In genomic region chr6:144215932-144216667, GRCh38 we compare ENCODE assay signal across 8 cellular contexts.
DNase-seq lines count a peak whose midpoint lies in the region; ATAC-seq and TF ChIP-seq lines count a peak whose summit lies in the region.

No MANE protein-coding gene starts in this region.

- H3K4me3 ChIP-seq in Jurkat, Clone E6-1 (ENCODE audit: low read length) = peak overlapping the region; percentile 60
- peak overlapping the region; percentile 77 to 97 for H3K4me3 ChIP-seq in mucosa of rectum (ENCODE audit: low read length in 2 of 2)

- peaks cover 5% of the 10 kb centered on the region for H3K36me3 Mint-ChIP-seq in activated T-cell treated with anti-CD3 and anti-CD28 coated beads, Interleukin-2, amount 50 U/mL, for 24 hours (ENCODE audit: low read depth)

- peaks cover 7% of the 10 kb centered on the region for H3K9me3 Mint-ChIP-seq in activated T-cell treated with anti-CD3 and anti-CD28 coated beads, Interleukin-2, amount 50 U/mL, for 24 hours

- H3K9me3 ChIP-seq in mucosa of rectum (ENCODE audit: control insufficient read depth in 2 of 2, low read length in 2 of 2) = peaks cover 0 to 3% of the 10 kb centered on the region in 2 donors

- peak; percentile 49 for TF ChIP-seq POLR2A in erythroblast (IDR thresholded peaks at IDR 0.05; ENCODE audit: low read length)

- ATAC-seq in GM21717 (IDR thresholded peaks at IDR 0.05; ENCODE audit: unreplicated experiment) = peak; percentile 92

- DNase-seq in DMS79 (lab: John Stamatoyannopoulos, UW) (peak; percentile 89), OCI-M2 (lab: John Stamatoyannopoulos, UW; ENCODE audit: unreplicated experiment) (peak; percentile 98), erythroblast (lab: John Stamatoyannopoulos, UW) (peak; percentile 98)
- DNase-seq in Jurkat, Clone E6-1 (ENCODE audit: low read depth, low spot score) = peak; percentile 92
- peak; percentile 97 for DNase-seq in activated T-cell treated with anti-CD3 and anti-CD28 coated beads, Interleukin-2, amount 50 U/mL, for 24 hours
- peak; percentile 78 to 91 for DNase-seq in stimulated activated CD8-positive, alpha-beta memory T cell treated with anti-CD3 and anti-CD28 coated beads, Interleukin-4, amount 100 ng/mL, for 4 hours (ENCODE audit: low read depth in 2 of 2, low spot score in 1 of 2)

- peak overlapping the region; percentile 86 to 94 for H3K9ac ChIP-seq in mucosa of rectum (ENCODE audit: low read depth in 1 of 2, low read length in 2 of 2)

- H3K27ac ChIP-seq in mucosa of rectum (ENCODE audit: low read depth in 2 of 2, low read length in 2 of 2) = peak overlapping the region; percentile 96 to 98

- H3K27me3 Mint-ChIP-seq in activated T-cell treated with anti-CD3 and anti-CD28 coated beads, Interleukin-2, amount 50 U/mL, for 24 hours = peaks cover 3% of the 10 kb centered on the region

- H3K4me3 Mint-ChIP-seq in activated T-cell treated with anti-CD3 and anti-CD28 coated beads, Interleukin-2, amount 50 U/mL, for 24 hours = peak overlapping the region; percentile 90

- peaks cover 41% of the 10 kb centered on the region for H3K4me1 Mint-ChIP-seq in activated T-cell treated with anti-CD3 and anti-CD28 coated beads, Interleukin-2, amount 50 U/mL, for 24 hours (ENCODE audit: low read depth)

- H3K4me1 ChIP-seq in mucosa of rectum (ENCODE audit: control insufficient read depth in 2 of 2, insufficient read depth in 2 of 2, low read length in 2 of 2) = peaks cover 7 to 8% of the 10 kb centered on the region in 2 donors

- no peaks in the 10 kb centered on the region for H3K36me3 ChIP-seq in mucosa of rectum (ENCODE audit: control insufficient read depth in 2 of 2, insufficient read depth in 2 of 2, low read length in 2 of 2)

- no peaks in the 10 kb centered on the region for H3K27me3 ChIP-seq in mucosa of rectum (ENCODE audit: control insufficient read depth in 2 of 2, insufficient read depth in 2 of 2, low read length in 2 of 2)

- peak overlapping the region; percentile 100 for H3K27ac Mint-ChIP-seq in activated T-cell treated with anti-CD3 and anti-CD28 coated beads, Interleukin-2, amount 50 U/mL, for 24 hours

Comparison
In these comparisons a context has a peak if more than half of its experiments do, and no peak if none do; other contexts are left out.
1. Peak in every context shown above with its lines: DNase-seq, ATAC-seq, H3K4me3 ChIP-seq and H3K27ac ChIP-seq.